ENCODE assay signal across 9 cellular contexts in genomic region chr6:139369568-139370046, GRCh38. TPM values are rescaled to one million over a fixed set of nuclear protein-coding genes. Genes with fewer than 3 reads are reported as not detected.
DNase-seq lines count a peak whose midpoint lies in the region; ATAC-seq, FAIRE-seq and TF ChIP-seq lines count a peak whose summit lies in the region.
"Had no signal": no experiment of that assay in that cellular context is flagged by ENCODE, and none has a peak within 500 bp of the region (broad histone marks: within the 10 kb centered on the region; RNA-seq: fewer than 3 reads in every experiment).

No MANE protein-coding gene starts in this region.

- H3K4me3 ChIP-seq in MM.1S (ENCODE audit: low read length) (peak overlapping the region; percentile 98), endothelial cell of umbilical vein (replicated peaks in 1 of 3; ENCODE audit: insufficient read depth in 1 of 3, low read depth in 1 of 3, low read length in 3 of 3) (no peak overlapping the region), neural cell (ENCODE audit: low read length) (peak overlapping the region; percentile 87)

- peak overlapping the region; percentile 72 for H3K27ac ChIP-seq in MM.1S (ENCODE audit: low read length)
- no peak overlapping the region for H3K27ac ChIP-seq in endothelial cell of umbilical vein (ENCODE audit: insufficient read depth, low read depth, low read length)
- H3K27ac ChIP-seq in neural cell (ENCODE audit: low read length): peak overlapping the region; percentile 6
- H3K27ac ChIP-seq: epithelial cell of prostate had no signal

- H3K9me3 ChIP-seq in MM.1S (replicated peaks; ENCODE audit: insufficient read depth, low read length) (no peaks in the 10 kb centered on the region), endothelial cell of umbilical vein (replicated peaks; ENCODE audit: control insufficient read depth, insufficient read depth, low read length) (no peaks in the 10 kb centered on the region), neural cell (ENCODE audit: low read length) (no peaks in the 10 kb centered on the region)

- no peaks in the 10 kb centered on the region for H3K9me1 ChIP-seq in endothelial cell of umbilical vein (replicated peaks; ENCODE audit: control insufficient read depth, extremely low read depth, insufficient read depth, low read length)

- TF ChIP-seq POLR2A in endothelial cell of umbilical vein (IDR thresholded peaks at IDR 0.05; ENCODE audit: low read depth, low read length): no peak
- TF ChIP-seq POLR2A in H54 (IDR thresholded peaks at IDR 0.05; ENCODE audit: low read depth, low read length): no peak

- H3K27me3 Mint-ChIP-seq in activated CD4-positive, alpha-beta T cell treated with anti-CD3 and anti-CD28 coated beads, Interleukin-2, amount 10 ng/mL, durations not matched to agents 7 days and 5 days: no peaks in the 10 kb centered on the region

- POLR2A ChIA-PET in activated CD4-positive, alpha-beta T cell treated with anti-CD3 and anti-CD28 coated beads, Interleukin-2, amount 10 ng/mL, durations not matched to agents 7 days and 5 days (lab: Charles Lee): no interaction called here
- POLR2A ChIA-PET in endothelial cell of umbilical vein (lab: Charles Lee): interaction anchor here (0.6 to 2.1 kb wide), 12 partner anchors 218 to 1203 kb away, joined by 3 to 13 read pairs (median 4); no protein-coding TSS in a partner anchor

- no peak for ATAC-seq in omental fat pad (ENCODE audit: low FRiP score)

- peaks cover 37% of the 10 kb centered on the region for H3K36me3 Mint-ChIP-seq in activated CD4-positive, alpha-beta T cell treated with anti-CD3 and anti-CD28 coated beads, Interleukin-2, amount 10 ng/mL, durations not matched to agents 7 days and 5 days (ENCODE audit: low read depth)

- no TSS peak for BruUV-seq in endothelial cell of umbilical vein (replicated peaks; lab: Mats Ljungman, UMichigan)

- peaks cover 44% of the 10 kb centered on the region for H3K4me1 Mint-ChIP-seq in activated CD4-positive, alpha-beta T cell treated with anti-CD3 and anti-CD28 coated beads, Interleukin-2, amount 10 ng/mL, durations not matched to agents 7 days and 5 days

- no peak overlapping the region for H3K4me3 Mint-ChIP-seq in activated CD4-positive, alpha-beta T cell treated with anti-CD3 and anti-CD28 coated beads, Interleukin-2, amount 10 ng/mL, durations not matched to agents 7 days and 5 days

- no peaks in the 10 kb centered on the region for H3K9me3 Mint-ChIP-seq in activated CD4-positive, alpha-beta T cell treated with anti-CD3 and anti-CD28 coated beads, Interleukin-2, amount 10 ng/mL, durations not matched to agents 7 days and 5 days

- H3K9ac ChIP-seq in MM.1S (ENCODE audit: low read length) (peak overlapping the region; percentile 23; the same call in 1 of the 2 replicates), endothelial cell of umbilical vein (replicated peaks; ENCODE audit: extremely low read depth, insufficient read depth, low read length) (no peak overlapping the region), neural cell (ENCODE audit: low read length) (peak overlapping the region; percentile 20)

- peak; percentile 63 for FAIRE-seq in endothelial cell of umbilical vein (lab: Jason Lieb, UNC)
- no peak for FAIRE-seq in H54 (lab: Jason Lieb, UNC)

- peak; percentile 22 for DNase-seq in activated CD4-positive, alpha-beta T cell treated with anti-CD3 and anti-CD28 coated beads, Interleukin-2, amount 10 ng/mL, durations not matched to agents 7 days and 5 days
- no peak for DNase-seq in activated CD4-positive, alpha-beta T cell treated with anti-CD3 and anti-CD28 coated beads for 48 hours
- DNase-seq in MM.1S (peak; percentile 56), SKM-1 treated with dmso at 0.1 percent for 144 hours (lab: John Stamatoyannopoulos, UW; ENCODE audit: unreplicated experiment) (peak; percentile 54), endothelial cell of umbilical vein (ENCODE audit: low read depth, low spot score) (peak; percentile 68), H54 (ENCODE audit: insufficient read length, low spot score) (no peak), omental fat pad (ENCODE audit: low spot score) (no peak)

- H3K4me1 ChIP-seq in MM.1S (ENCODE audit: low read length) (peaks cover 25% of the 10 kb centered on the region), endothelial cell of umbilical vein (ENCODE audit: control insufficient read depth, extremely low read depth, insufficient read depth, low read length) (peaks cover 41% of the 10 kb centered on the region)

- no peaks in the 10 kb centered on the region for H3K27me3 ChIP-seq in MM.1S (replicated peaks; ENCODE audit: insufficient read depth, low read length)
- H3K27me3 ChIP-seq in endothelial cell of umbilical vein (ENCODE audit: control insufficient read depth in 2 of 2, insufficient read depth in 2 of 2, low read length in 2 of 2): no peaks in the 10 kb centered on the region
- H3K27me3 ChIP-seq in neural cell (ENCODE audit: insufficient read depth, low read depth, low read length): no peaks in the 10 kb centered on the region

- dilution Hi-C loops in endothelial cell of umbilical vein (cut with MboI; ENCODE audit: extremely low pct_ligation_motif_present, low sequenced_read_pairs): no loop called here

- intact Hi-C loops in endothelial cell of umbilical vein (cut with micrococcal nuclease): loop anchor here (1.0 to 10.0 kb wide), 11 partner anchors 445 to 1955 kb away; no protein-coding TSS in a partner anchor

- H3K4me2 ChIP-seq in MM.1S (ENCODE audit: low read depth, low read length) (peak overlapping the region; percentile 72), endothelial cell of umbilical vein (ENCODE audit: insufficient read depth, low read length) (no peak overlapping the region), neural cell (ENCODE audit: low read length) (peak overlapping the region; percentile 98)

- TF ChIP-seq CTCF in MM.1S (IDR thresholded peaks at IDR 0.05; ENCODE audit: low read length) (peak; percentile 66), endothelial cell of umbilical vein (IDR thresholded peaks at IDR 0.05; ENCODE audit: extremely low read depth in 1 of 2, insufficient read depth in 1 of 2, low read depth in 1 of 2, low read length in 2 of 2) (peak; percentile 43 to 46), neural cell (IDR thresholded peaks at IDR 0.05; ENCODE audit: poor library complexity, severe bottlenecking) (peak; percentile 84), omental fat pad (IDR thresholded peaks at IDR 0.05) (peak in 1 of 3 donors; percentile 53)

- peak overlapping the region; percentile 26; the same call in 1 of the 2 replicates for H2AFZ ChIP-seq in MM.1S (ENCODE audit: low read length)
- H2AFZ ChIP-seq in endothelial cell of umbilical vein (ENCODE audit: low read depth, low read length): no peak overlapping the region
- H2AFZ ChIP-seq in neural cell (ENCODE audit: low read depth, low read length): no peak overlapping the region

- peak; percentile 86 for TF ChIP-seq RAD21 in neural cell (conservative IDR thresholded peaks at IDR 0.05)

- peaks cover 34% of the 10 kb centered on the region for H3F3A ChIP-seq in MM.1S (ENCODE audit: insufficient read depth, low read length)
- no peaks in the 10 kb centered on the region for H3F3A ChIP-seq in neural cell (ENCODE audit: insufficient read depth, low read length, poor library complexity, severe bottlenecking)

- CTCF ChIA-PET in activated CD4-positive, alpha-beta T cell treated with anti-CD3 and anti-CD28 coated beads, Interleukin-2, amount 10 ng/mL, durations not matched to agents 7 days and 5 days (lab: Charles Lee): interaction anchor here (0.6 to 1.8 kb wide), 13 partner anchors 9 to 548 kb away, joined by 3 to 14 read pairs (median 3); no protein-coding TSS in a partner anchor
- CTCF ChIA-PET in endothelial cell of umbilical vein (lab: Charles Lee): interaction anchor here (0.5 to 2.4 kb wide), 80 partner anchors 8 to 1957 kb away, joined by 3 to 49 read pairs (median 4); no protein-coding TSS in a partner anchor

- H3K27ac Mint-ChIP-seq in activated CD4-positive, alpha-beta T cell treated with anti-CD3 and anti-CD28 coated beads, Interleukin-2, amount 10 ng/mL, durations not matched to agents 7 days and 5 days: no peak overlapping the region

- no peaks in the 10 kb centered on the region for H3K36me3 ChIP-seq in MM.1S (replicated peaks; ENCODE audit: insufficient read depth, low read length)
- H3K36me3 ChIP-seq in endothelial cell of umbilical vein (ENCODE audit: control insufficient read depth in 2 of 2, extremely low read depth in 1 of 2, insufficient read depth in 2 of 2, low read length in 2 of 2): no peaks in the 10 kb centered on the region
- no peaks in the 10 kb centered on the region for H3K36me3 ChIP-seq in neural cell (ENCODE audit: insufficient read depth, low read length)

- no peak for TF ChIP-seq EP300 in neural cell (conservative IDR thresholded peaks at IDR 0.05; ENCODE audit: poor library complexity, severe bottlenecking)

- H3K79me2 ChIP-seq in MM.1S (ENCODE audit: low read length): peaks cover 33% of the 10 kb centered on the region
- H3K79me2 ChIP-seq in endothelial cell of umbilical vein (ENCODE audit: control insufficient read depth, insufficient read depth, low read length): peaks cover 33% of the 10 kb centered on the region
- H3K79me2 ChIP-seq in neural cell (replicated peaks; ENCODE audit: insufficient read depth, low read length): peaks cover 34% of the 10 kb centered on the region

- H4K20me1 ChIP-seq in MM.1S (ENCODE audit: insufficient read depth, low read length) (no peaks in the 10 kb centered on the region; the same call in 1 of the 2 replicates), endothelial cell of umbilical vein (replicated peaks; ENCODE audit: control insufficient read depth, extremely low read depth, insufficient read depth, low read length) (no peaks in the 10 kb centered on the region), neural cell (ENCODE audit: insufficient read depth) (peaks cover 10% of the 10 kb centered on the region)

- no peaks in the 10 kb centered on the region for H3K9me2 ChIP-seq in MM.1S (replicated peaks; ENCODE audit: insufficient read depth, low read length)
- H3K9me2 ChIP-seq in neural cell (ENCODE audit: insufficient read depth, low read length): no peaks in the 10 kb centered on the region

TF ChIP-seq in neural cell, 6 proteins besides CTCF, POLR2A, EP300 and RAD21 (continues in another document):
- TF ChIP-seq SMC3 (conservative IDR thresholded peaks at IDR 0.05; ENCODE audit: poor library complexity): peak; percentile 84

RNA-seq across cellular contexts. Expression of gene CITED2, which starts 4.8 kb away (rescaled TPM):
- total RNA-seq in activated CD4-positive, alpha-beta T cell treated with anti-CD3 and anti-CD28 coated beads, Interleukin-2, amount 10 ng/mL, durations not matched to agents 7 days and 5 days: 10 to 100 TPM; 65.0 to 76.7 TPM
- total RNA-seq in endothelial cell of umbilical vein (81.1 and 82.3 TPM in 2 replicates), omental fat pad (100 to 1,000 TPM in 3 of 4 donors, 10 to 100 TPM in 1; 97.6 to 309 (median 146) TPM)
- polyA plus RNA-seq in endothelial cell of umbilical vein (85.7 and 155 TPM in 2 replicates), neural cell (38.1 and 41.9 TPM in 2 replicates)
- 43.6 and 59.9 TPM in 2 replicates for polyA plus RNA-seq in endothelial cell of umbilical vein (2011; cell fraction: cytosol; rRNA removed)
- polyA plus RNA-seq in endothelial cell of umbilical vein (2011; cell fraction: nucleus; rRNA removed): 49.1 and 61.5 TPM in 2 replicates
- 104 and 193 TPM in 2 replicates for polyA plus RNA-seq in endothelial cell of umbilical vein (2012)
- polyA minus RNA-seq in endothelial cell of umbilical vein (25.1 and 36.8 TPM in 2 replicates), neural cell (49.8 and 64.3 TPM in 2 replicates)
- 30.2 TPM for polyA minus RNA-seq in endothelial cell of umbilical vein (2011; cell fraction: cytosol; rRNA and poly(A)+ RNA removed)
- 25.8 and 50.1 TPM in 2 replicates for polyA minus RNA-seq in endothelial cell of umbilical vein (2011; cell fraction: nucleus; rRNA and poly(A)+ RNA removed)

Comparison
In these comparisons a context has a peak if more than half of its experiments do, and no peak if none do; other contexts are left out.
1. DNase-seq: peak in activated CD4-positive, alpha-beta T cell treated with anti-CD3 and anti-CD28 coated beads, Interleukin-2, amount 10 ng/mL, durations not matched to agents 7 days and 5 days (single experiment), MM.1S (single experiment), SKM-1 treated with dmso at 0.1 percent for 144 hours (single experiment) and endothelial cell of umbilical vein (single experiment); none in activated CD4-positive, alpha-beta T cell treated with anti-CD3 and anti-CD28 coated beads for 48 hours (single experiment), H54 (single experiment) and omental fat pad (single experiment).
2. H3K4me3 ChIP-seq: peak in MM.1S (single experiment) and neural cell (single experiment); none in endothelial cell of umbilical vein (0 of 3).